ENCODE assay signal across 14 cellular contexts in the genomic region with DNA sequence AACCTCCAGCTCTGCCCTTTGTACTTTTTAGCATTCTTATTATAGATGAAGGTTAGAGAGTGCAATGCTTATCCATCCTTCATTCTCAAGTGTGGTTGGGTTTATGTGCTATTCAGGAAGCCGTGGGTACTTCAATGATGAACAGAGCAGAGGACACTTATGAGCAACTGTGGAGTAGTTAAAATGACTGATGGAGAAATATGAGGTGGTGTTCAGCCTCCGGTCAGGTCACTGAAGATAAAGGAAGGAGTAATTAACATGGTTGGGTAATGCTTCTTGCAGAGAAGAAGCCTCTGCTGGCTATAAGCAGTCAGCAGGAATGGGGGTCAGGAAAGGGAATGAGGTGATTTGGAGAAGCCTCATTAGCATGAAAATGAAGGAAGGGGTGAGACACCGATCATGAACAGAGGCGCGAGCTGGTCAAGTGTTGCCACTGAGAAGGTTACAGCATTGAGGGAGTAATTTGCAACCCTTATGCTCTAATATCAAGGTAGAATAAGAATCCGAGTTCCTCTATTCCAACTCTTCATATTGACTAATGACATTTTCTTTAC.
"Had no signal": no experiment of that assay in that cellular context is flagged by ENCODE, and none has a peak within 500 bp of the region (broad histone marks: within the 10 kb centered on the region; RNA-seq: fewer than 3 reads in every experiment).

No MANE protein-coding gene starts in this region.

- DNase-seq: activated T-cell treated with anti-CD3 and anti-CD28 coated beads, Interleukin-2, amount 50 U/mL, for 1 hour; amygdala; cortex of kidney; effector CD8-positive, alpha-beta T cell; immature natural killer cell; naive B cell; pancreas; stimulated activated CD4-positive, alpha-beta T cell treated with anti-CD3 and anti-CD28 coated beads, Interleukin-15, amount 100 ng/mL, for 24 hours; stimulated activated CD4-positive, alpha-beta T cell treated with anti-CD3 and anti-CD28 coated beads, Interleukin-4, amount 100 ng/mL, for 4 hours; thyroid gland had no signal

- H3K4me2 ChIP-seq: hepatocyte had no signal

- H3K4me1 ChIP-seq: gastroesophageal sphincter, pancreas, thyroid gland had no signal

- FAIRE-seq: pancreas, urothelium cell line had no signal

- ATAC-seq: gastroesophageal sphincter, pancreas had no signal

- H3K4me3 ChIP-seq: gastroesophageal sphincter, hepatocyte, lung, pancreas, thyroid gland had no signal

- H3K36me3 ChIP-seq: gastroesophageal sphincter, pancreas, thyroid gland had no signal

- H3K27ac ChIP-seq: gastroesophageal sphincter, hepatocyte, pancreas, thyroid gland had no signal

- H3K9me3 ChIP-seq: gastroesophageal sphincter, pancreas, thyroid gland had no signal

- H3K79me2 ChIP-seq: hepatocyte had no signal

- H2AFZ ChIP-seq: hepatocyte had no signal

- H3K27me3 ChIP-seq: gastroesophageal sphincter, hepatocyte, pancreas, thyroid gland had no signal
